In the genomic region with DNA sequence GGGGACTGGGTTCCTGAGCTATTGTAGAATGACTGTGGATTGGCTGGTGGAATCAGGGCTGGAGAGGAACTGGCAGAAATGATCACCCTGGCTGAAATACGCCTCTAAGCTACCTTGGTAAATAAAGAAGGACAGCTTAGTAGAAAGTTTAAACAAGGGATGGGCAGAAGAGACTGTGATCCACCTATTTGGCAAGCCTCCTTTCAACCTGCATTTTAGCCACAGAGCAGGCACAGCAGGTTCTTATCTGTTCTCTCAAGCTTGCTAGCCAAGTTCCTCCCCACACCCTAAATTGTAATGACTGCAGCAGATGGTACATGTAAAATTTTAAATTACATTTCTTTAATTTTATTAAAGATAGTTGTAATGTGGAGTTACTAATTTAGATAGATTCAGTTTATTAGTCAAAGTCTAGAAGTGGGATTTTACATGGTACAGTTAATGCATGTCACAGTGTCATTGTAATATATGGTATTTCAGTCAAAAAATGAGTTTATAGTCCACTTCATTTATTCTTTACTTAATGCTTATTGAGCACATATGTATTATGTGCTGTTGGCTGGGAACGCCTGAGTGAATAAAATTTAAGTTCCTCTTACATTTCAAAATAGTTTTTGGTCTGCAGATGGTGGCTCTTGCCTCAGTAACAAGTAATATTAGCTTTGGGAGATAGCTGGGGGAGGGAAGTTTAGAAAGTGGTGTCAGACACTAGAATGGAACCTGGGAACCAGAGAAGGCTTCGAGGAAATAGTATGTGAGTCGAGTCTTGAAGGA, we compare ENCODE assay signal across 11 cellular contexts. TPM values are rescaled to one million over a fixed set of nuclear protein-coding genes. Genes with fewer than 3 reads are reported as not detected.
DNase-seq lines count a peak whose midpoint lies in the region; ATAC-seq and TF ChIP-seq lines count a peak whose summit lies in the region.
"Had no signal": no experiment of that assay in that cellular context is flagged by ENCODE, and none has a peak within 500 bp of the region (broad histone marks: within the 10 kb centered on the region; RNA-seq: fewer than 3 reads in every experiment).

No MANE protein-coding gene starts in this region.

- peaks cover 20% of the 10 kb centered on the region for H3K4me1 ChIP-seq in mucosa of descending colon (ENCODE audit: low read depth)
- peaks cover 35 to 54% (median 46%) of the 10 kb centered on the region in 4 donors for H3K4me1 ChIP-seq in upper lobe of left lung

- H3K27ac ChIP-seq in upper lobe of left lung: peak overlapping the region in 3 of 4 donors; percentile 47 to 69 (median 67)

- no peaks in the 10 kb centered on the region for H3K9me3 ChIP-seq in mucosa of descending colon
- no peaks in the 10 kb centered on the region for H3K9me3 ChIP-seq in upper lobe of left lung

- H3K36me3 ChIP-seq in mucosa of descending colon (ENCODE audit: low read depth) (no peaks in the 10 kb centered on the region), upper lobe of left lung (no peaks in the 10 kb centered on the region)

- no peak for TF ChIP-seq POLR2A in upper lobe of left lung (IDR thresholded peaks at IDR 0.05)

- DNase-seq in SIG-M5 treated with dmso at 0.1 percent for 504 hours (lab: John Stamatoyannopoulos, UW; ENCODE audit: unreplicated experiment) (peak; percentile 19), SIG-M5 (lab: John Stamatoyannopoulos, UW) (no peak), choroid plexus epithelial cell (ENCODE audit: low read depth) (peak; percentile 11), mucosa of descending colon (no peak), upper lobe of left lung (no peak), DMS153 treated with DMSO at 0.1 percent for 48 hours (lab: John Stamatoyannopoulos, UW; ENCODE audit: unreplicated experiment) (no peak), SW 1271 (lab: John Stamatoyannopoulos, UW) (no peak)
- no peak for DNase-seq in activated CD4-positive, alpha-beta T cell treated with anti-CD3 and anti-CD28 coated beads, Interleukin-2, amount 50 U/mL, for 48 hours
- DNase-seq: activated T-cell treated with anti-CD3 and anti-CD28 coated beads, Interleukin-2, amount 50 U/mL, for 4 hours; GDM1; stimulated activated naive CD8-positive, alpha-beta T cell treated with anti-CD3 and anti-CD28 coated beads, Interleukin-15, amount 100 ng/mL, for 72 hours had no signal

- TF ChIP-seq CTCF in choroid plexus epithelial cell (conservative IDR thresholded peaks at IDR 0.05; ENCODE audit: low read depth, low read length) (no peak), mucosa of descending colon (IDR thresholded peaks at IDR 0.05) (no peak), upper lobe of left lung (IDR thresholded peaks at IDR 0.05) (no peak)

- intact Hi-C loops in mucosa of descending colon (cut with DNase I, micrococcal nuclease): no loop called here

- no peak for TF ChIP-seq EP300 in upper lobe of left lung (IDR thresholded peaks at IDR 0.05)

- ATAC-seq in mucosa of descending colon (peak; percentile 75), upper lobe of left lung (ENCODE audit: low FRiP score in 2 of 2) (no peak)
- ATAC-seq: activated T-cell treated with anti-CD3 and anti-CD28 coated beads, Interleukin-2, amount 50 U/mL, for 4 hours; stimulated activated naive CD8-positive, alpha-beta T cell treated with anti-CD3 and anti-CD28 coated beads, Interleukin-15, amount 100 ng/mL, for 72 hours had no signal

- H3K4me3 ChIP-seq in choroid plexus epithelial cell (ENCODE audit: low read depth, low read length): no peak overlapping the region
- no peak overlapping the region for H3K4me3 ChIP-seq in mucosa of descending colon
- H3K4me3 ChIP-seq in upper lobe of left lung: no peak overlapping the region

- WGBS in upper lobe of left lung, 2 donors: 53 to 63% methylated on average over 4 of the region's 4 CpGs

- no peaks in the 10 kb centered on the region for H3K27me3 ChIP-seq in upper lobe of left lung

RNA-seq across cellular contexts. Expression of gene EPN2, which starts 11.2 kb away (rescaled TPM):
- total RNA-seq in mucosa of descending colon (10 to 100 TPM; 32.6 to 75.8 (median 45.0) TPM), upper lobe of left lung (10 to 100 TPM; 26.3 to 64.5 (median 47.9) TPM)

Comparison
In these comparisons a context has a peak if more than half of its experiments do, and no peak if none do; other contexts are left out.
1. DNase-seq: peak in SIG-M5 treated with dmso at 0.1 percent for 504 hours (single experiment) and choroid plexus epithelial cell (single experiment); none in SIG-M5 (single experiment), mucosa of descending colon (0 of 3), upper lobe of left lung (0 of 2), DMS153 treated with DMSO at 0.1 percent for 48 hours (single experiment), SW 1271 (0 of 2) and activated CD4-positive, alpha-beta T cell treated with anti-CD3 and anti-CD28 coated beads, Interleukin-2, amount 50 U/mL, for 48 hours (0 of 2).